ENCODE assay signal across 18 cellular contexts in the genomic region with DNA sequence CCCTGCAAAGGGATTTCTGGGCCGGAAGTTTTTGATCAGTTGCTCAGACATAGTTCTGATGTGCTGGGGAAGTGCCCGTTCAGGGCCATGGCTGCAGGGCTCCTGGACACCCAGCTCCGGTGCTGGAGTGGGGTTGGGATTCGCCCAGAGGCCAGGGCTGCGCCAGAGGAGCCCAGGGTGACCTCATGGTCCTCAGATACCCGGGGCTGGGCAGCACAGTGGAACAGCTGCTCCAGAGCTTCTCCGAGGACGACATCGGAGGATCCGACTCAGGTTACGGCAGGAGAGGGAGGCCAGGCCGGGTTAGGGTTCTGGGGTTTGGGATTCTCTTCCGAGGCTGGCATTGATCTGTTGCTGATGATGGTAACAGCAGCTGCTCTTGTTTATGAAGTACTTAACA. TPM values are rescaled to one million over a fixed set of nuclear protein-coding genes. Genes with fewer than 3 reads are reported as not detected.
DNase-seq lines count a peak whose midpoint lies in the region; ATAC-seq and TF ChIP-seq lines count a peak whose summit lies in the region.
"Had no signal": no experiment of that assay in that cellular context is flagged by ENCODE, and none has a peak within 500 bp of the region (broad histone marks: within the 10 kb centered on the region; RNA-seq: fewer than 3 reads in every experiment).

No MANE protein-coding gene starts in this region.

- TF ChIP-seq CTCF in brain (conservative IDR thresholded peaks at IDR 0.05) (no peak), suprapubic skin (IDR thresholded peaks at IDR 0.05) (no peak)

- ATAC-seq in HG03095 (IDR thresholded peaks at IDR 0.05; ENCODE audit: unreplicated experiment), result no peak

- peak overlapping the region; percentile 50 to 78 (median 73) for H3K4me3 Mint-ChIP-seq in brain
- H3K4me3 Mint-ChIP-seq: activated B cell treated with CpG ODN at 0.5 μM for 24 hours had no signal

- peaks cover 61% of the 10 kb centered on the region for H3K4me1 ChIP-seq in suprapubic skin

- no peaks in the 10 kb centered on the region for H3K36me3 Mint-ChIP-seq in brain

- no peaks in the 10 kb centered on the region for H3K9me3 Mint-ChIP-seq in brain
- H3K9me3 Mint-ChIP-seq: activated B cell treated with CpG ODN at 0.5 μM for 24 hours had no signal

- DNase-seq in DMS153 (lab: John Stamatoyannopoulos, UW) (peak; percentile 4), DMS153 treated with DMSO at 0.1 percent for 48 hours (lab: John Stamatoyannopoulos, UW; ENCODE audit: unreplicated experiment) (no peak), myocyte (ENCODE audit: low read depth) (peak; percentile 95), suprapubic skin (ENCODE audit: low spot score in 2 of 2) (no peak), NCI-H345 (lab: John Stamatoyannopoulos, UW) (no peak), NCI-H345 treated with DMSO at 0.1 percent for 48 hours (lab: John Stamatoyannopoulos, UW; ENCODE audit: unreplicated experiment) (no peak)
- DNase-seq: activated B cell treated with CpG ODN at 0.5 μM for 24 hours; activated gamma-delta T cell treated with Interleukin-2 at 50 U/mL for 16 hours; NCI-H2029 treated with DMSO at 0.1 percent for 48 hours; spleen; stimulated activated naive CD4-positive, alpha-beta T cell treated with Interleukin-2 at 50 U/mL for 16 hours; SW 1271 had no signal

- H3K27me3 ChIP-seq in suprapubic skin, result no peaks in the 10 kb centered on the region
- H3K27me3 ChIP-seq: BLaER1 treated with 17β-estradiol and CSF1 and Interleukin-3, amounts not matched to agents 10 nM and 100 nM; spleen had no signal

- TF ChIP-seq POLR2A in suprapubic skin (IDR thresholded peaks at IDR 0.05), result no peak

- H3K4me3 ChIP-seq in suprapubic skin, result no peak overlapping the region
- H3K4me3 ChIP-seq: BLaER1 treated with 17β-estradiol and CSF1 and Interleukin-3, amounts not matched to agents 10 nM and 100 nM; lung; spleen had no signal

- peak overlapping the region; percentile 78 for H3K27ac ChIP-seq in suprapubic skin
- H3K27ac ChIP-seq: 22Rv1; BLaER1 treated with 17β-estradiol and CSF1 and Interleukin-3, amounts not matched to agents 10 nM and 100 nM; spleen had no signal

- H3K27me3 Mint-ChIP-seq in brain, result no peaks in the 10 kb centered on the region
- H3K27me3 Mint-ChIP-seq: activated B cell treated with CpG ODN at 0.5 μM for 24 hours had no signal

- WGBS in suprapubic skin, result 84% methylated on average over 11 of the region's 13 CpGs

- H3K4me1 Mint-ChIP-seq in brain, result peaks cover 85% of the 10 kb centered on the region

- peak overlapping the region; percentile 92 to 99 (median 98) for H3K27ac Mint-ChIP-seq in brain
- H3K27ac Mint-ChIP-seq: activated B cell treated with CpG ODN at 0.5 μM for 24 hours had no signal

- no peaks in the 10 kb centered on the region for H3K9me3 ChIP-seq in suprapubic skin
- H3K9me3 ChIP-seq: BLaER1 treated with 17β-estradiol and CSF1 and Interleukin-3, amounts not matched to agents 10 nM and 100 nM; spleen had no signal

- H3K36me3 ChIP-seq in suprapubic skin, result no peaks in the 10 kb centered on the region

- no peak for TF ChIP-seq EP300 in suprapubic skin (IDR thresholded peaks at IDR 0.05)

RNA-seq across cellular contexts. Expression of a gene that starts 20.9 kb away (rescaled TPM):
- 40.8 TPM for polyA plus RNA-seq in brain (ENCODE audit: insufficient read depth, low read depth, low replicate concordance)
- 37.1 and 42.6 TPM in 2 replicates for total RNA-seq in myocyte
- 48.9 TPM for polyA plus RNA-seq in myocyte (2012)
- total RNA-seq in suprapubic skin, result 10 to 100 TPM; 19.8 to 26.6 (median 23.2) TPM

RNA-seq across cellular contexts. Expression of a gene that starts 36.2 kb away (rescaled TPM):
- polyA plus RNA-seq in brain (ENCODE audit: insufficient read depth, low read depth, low replicate concordance), result 55.1 TPM
- total RNA-seq in myocyte (50.4 and 57.9 TPM in 2 replicates), suprapubic skin (10 to 100 TPM; 32.4 to 68.0 (median 50.2) TPM)
- 78.6 TPM for polyA plus RNA-seq in myocyte (2012)

RNA-seq across cellular contexts. Expression of a gene that starts 36.4 kb away (rescaled TPM):
- polyA plus RNA-seq in brain (ENCODE audit: insufficient read depth, low read depth, low replicate concordance), result 18.0 TPM
- 33.8 and 44.3 TPM in 2 replicates for total RNA-seq in myocyte
- polyA plus RNA-seq in myocyte (2012), result 18.3 TPM
- total RNA-seq in suprapubic skin, result 10 to 100 TPM; 25.7 to 36.3 (median 33.0) TPM

RNA-seq across cellular contexts. Expression of a gene that starts 44.0 kb away (rescaled TPM):
- polyA plus RNA-seq in brain (ENCODE audit: insufficient read depth, low read depth, low replicate concordance), result 1.9 TPM
- total RNA-seq in myocyte (0.21 and 1.1 TPM in 2 replicates), suprapubic skin (1 to 10 TPM in 1 of 4 donors, not detected in 3; 1.7 TPM)
- 1.1 TPM for polyA plus RNA-seq in myocyte (2012)
- total RNA-seq: Daoy had no signal

RNA-seq across cellular contexts. Expression of a gene that starts 56.2 kb away (rescaled TPM):
- polyA plus RNA-seq in brain (ENCODE audit: insufficient read depth, low read depth, low replicate concordance), result 29.0 TPM
- 84.8 and 87.4 TPM in 2 replicates for total RNA-seq in myocyte
- 38.5 TPM for polyA plus RNA-seq in myocyte (2012)
- 10 to 100 TPM in 3 of 4 donors, 1 to 10 TPM in 1; 8.9 to 26.2 (median 20.4) TPM for total RNA-seq in suprapubic skin

Comparison
In these comparisons a context has a peak if more than half of its experiments do, and no peak if none do; other contexts are left out.
1. DNase-seq: peak in DMS153 (single experiment) and myocyte (single experiment); none in DMS153 treated with DMSO at 0.1 percent for 48 hours (single experiment), suprapubic skin (0 of 2), NCI-H345 (single experiment) and NCI-H345 treated with DMSO at 0.1 percent for 48 hours (single experiment).